ENCODE assay signal across 1 cellular context in the genomic region with DNA sequence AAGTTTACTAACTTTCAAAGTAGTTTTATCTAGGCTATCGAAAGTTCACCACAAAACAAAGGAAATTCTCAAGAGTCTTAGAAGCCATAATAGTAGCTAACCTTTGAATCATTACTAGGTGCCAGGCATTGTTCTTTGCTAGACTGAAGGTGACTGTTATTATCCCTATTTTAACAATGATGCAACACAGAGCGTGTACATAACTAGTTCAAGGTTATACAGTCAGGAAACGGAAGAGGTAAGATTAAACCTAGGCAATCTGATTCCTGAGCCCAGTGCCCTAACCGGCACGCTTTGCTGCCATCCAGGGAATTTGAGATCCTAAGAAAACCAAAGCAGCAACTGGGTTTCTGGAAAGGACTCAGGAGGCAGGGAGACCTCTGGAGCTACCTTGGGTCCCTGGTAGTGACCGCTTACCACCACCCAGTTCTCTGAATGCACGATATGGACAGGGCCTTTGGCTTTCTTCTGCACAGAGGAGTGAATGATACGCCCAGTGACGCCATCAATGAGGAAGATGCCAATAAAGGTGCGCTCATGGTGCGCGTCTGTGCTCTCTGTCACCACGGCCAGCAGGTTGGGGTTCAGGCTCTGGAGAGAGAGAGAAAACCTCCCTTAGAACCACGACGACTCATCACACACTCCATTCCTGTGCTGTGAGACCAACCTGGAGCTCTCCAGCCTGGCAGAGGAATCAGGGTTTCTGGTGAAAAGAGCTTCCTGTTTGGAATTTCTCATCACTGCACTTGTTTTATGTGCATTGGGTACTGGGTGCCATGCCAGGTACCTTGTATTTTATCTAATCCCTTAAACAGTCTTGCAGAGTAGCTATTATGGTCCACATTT.
A peak's percentile ranks its signal among the peaks of the same experiment; 100 is the strongest.
TF ChIP-seq lines count a peak whose summit lies in the region.

No MANE protein-coding gene starts in this region.

TF ChIP-seq in HepG2, 621 proteins besides CTCF, POLR2A, EP300 and RAD21 (continued from another document and continues in another):
- TF ChIP-seq, protein P1, sequence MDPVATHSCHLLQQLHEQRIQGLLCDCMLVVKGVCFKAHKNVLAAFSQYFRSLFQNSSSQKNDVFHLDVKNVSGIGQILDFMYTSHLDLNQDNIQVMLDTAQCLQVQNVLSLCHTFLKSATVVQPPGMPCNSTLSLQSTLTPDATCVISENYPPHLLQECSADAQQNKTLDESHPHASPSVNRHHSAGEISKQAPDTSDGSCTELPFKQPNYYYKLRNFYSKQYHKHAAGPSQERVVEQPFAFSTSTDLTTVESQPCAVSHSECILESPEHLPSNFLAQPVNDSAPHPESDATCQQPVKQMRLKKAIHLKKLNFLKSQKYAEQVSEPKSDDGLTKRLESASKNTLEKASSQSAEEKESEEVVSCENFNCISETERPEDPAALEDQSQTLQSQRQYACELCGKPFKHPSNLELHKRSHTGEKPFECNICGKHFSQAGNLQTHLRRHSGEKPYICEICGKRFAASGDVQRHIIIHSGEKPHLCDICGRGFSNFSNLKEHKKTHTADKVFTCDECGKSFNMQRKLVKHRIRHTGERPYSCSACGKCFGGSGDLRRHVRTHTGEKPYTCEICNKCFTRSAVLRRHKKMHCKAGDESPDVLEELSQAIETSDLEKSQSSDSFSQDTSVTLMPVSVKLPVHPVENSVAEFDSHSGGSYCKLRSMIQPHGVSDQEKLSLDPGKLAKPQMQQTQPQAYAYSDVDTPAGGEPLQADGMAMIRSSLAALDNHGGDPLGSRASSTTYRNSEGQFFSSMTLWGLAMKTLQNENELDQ (CRISPR knock-in tag; IDR thresholded peaks at IDR 0.05; ENCODE audit: borderline replicate concordance), result no peak
- TF ChIP-seq ZNF629 (CRISPR knock-in tag; conservative IDR thresholded peaks at IDR 0.05) (no peak), ELF3 (CRISPR knock-in tag; IDR thresholded peaks at IDR 0.05) (peak; percentile 71), ZKSCAN1 (IDR thresholded peaks at IDR 0.05; ENCODE audit: low read length) (no peak), YY1 (IDR thresholded peaks at IDR 0.05; ENCODE audit: insufficient read depth, insufficient replicate concordance, low read depth, low read length) (no peak), TSC22D2 (CRISPR knock-in tag; IDR thresholded peaks at IDR 0.05; ENCODE audit: borderline replicate concordance) (no peak), ERF (CRISPR knock-in tag; IDR thresholded peaks at IDR 0.05) (0 out of 2 replicates have a peak, but pooled peaks have one; percentile 39), ESRRA (CRISPR knock-in tag; IDR thresholded peaks at IDR 0.05; ENCODE audit: low read depth) (0 out of 2 replicates have a peak, but pooled peaks have one; percentile 38), ZMYM4 (CRISPR knock-in tag; IDR thresholded peaks at IDR 0.05) (no peak), ZNF557 (CRISPR knock-in tag; IDR thresholded peaks at IDR 0.05) (no peak), RNF2 (conservative IDR thresholded peaks at IDR 0.05; ENCODE audit: low read depth) (no peak), SMC3 (IDR thresholded peaks at IDR 0.05; ENCODE audit: low read length) (no peak), HNRNPL (IDR thresholded peaks at IDR 0.05; ENCODE audit: low read depth, low read length) (no peak), ZNF577 (CRISPR knock-in tag; IDR thresholded peaks at IDR 0.05; ENCODE audit: borderline replicate concordance, low read depth) (no peak), ZNF234 (CRISPR knock-in tag; conservative IDR thresholded peaks at IDR 0.05) (no peak), PHF5A (CRISPR knock-in tag; IDR thresholded peaks at IDR 0.05; ENCODE audit: low read depth, unreplicated experiment) (no peak), ZNF850 (CRISPR knock-in tag; conservative IDR thresholded peaks at IDR 0.05) (no peak), MEF2D (CRISPR knock-in tag; IDR thresholded peaks at IDR 0.05) (0 out of 2 replicates have a peak, but pooled peaks have one; percentile 22), ZNF3 (CRISPR knock-in tag; IDR thresholded peaks at IDR 0.05) (no peak), HOXA5 (CRISPR knock-in tag; IDR thresholded peaks at IDR 0.05) (no peak; the same call in 1 of the 2 replicates), CHD2 (IDR thresholded peaks at IDR 0.05; ENCODE audit: low read depth, low read length) (no peak), NAIF1 (CRISPR knock-in tag; IDR thresholded peaks at IDR 0.05; ENCODE audit: borderline replicate concordance) (no peak), ZNF572 (CRISPR knock-in tag; IDR thresholded peaks at IDR 0.05) (no peak), ZSCAN21 (CRISPR knock-in tag; IDR thresholded peaks at IDR 0.05; ENCODE audit: borderline replicate concordance) (no peak; the same call in 1 of the 2 replicates), SETDB1 (CRISPR knock-in tag; IDR thresholded peaks at IDR 0.05; ENCODE audit: borderline replicate concordance) (no peak), XBP1 (CRISPR knock-in tag; IDR thresholded peaks at IDR 0.05) (0 out of 2 replicates have a peak, but pooled peaks have one; percentile 38), BORCS8-MEF2B (CRISPR knock-in tag; IDR thresholded peaks at IDR 0.05) (no peak), ZNF550 (CRISPR knock-in tag; IDR thresholded peaks at IDR 0.05; ENCODE audit: borderline replicate concordance) (no peak), ZNF225 (CRISPR knock-in tag; IDR thresholded peaks at IDR 0.05) (no peak), ZNF839 (CRISPR knock-in tag; IDR thresholded peaks at IDR 0.05; ENCODE audit: borderline replicate concordance) (no peak), ELF1 (CRISPR knock-in tag; IDR thresholded peaks at IDR 0.05) (peak; percentile 48; the same call in 1 of the 2 replicates), SYNCRIP (IDR thresholded peaks at IDR 0.05; ENCODE audit: insufficient read depth, low read depth, low read length) (no peak), ZNF615 (CRISPR knock-in tag; IDR thresholded peaks at IDR 0.05; ENCODE audit: borderline replicate concordance) (no peak), ZNF567 (CRISPR knock-in tag; IDR thresholded peaks at IDR 0.05; ENCODE audit: borderline replicate concordance) (no peak), MBNL3 (CRISPR knock-in tag; conservative IDR thresholded peaks at IDR 0.05) (no peak), SP140L (CRISPR knock-in tag; IDR thresholded peaks at IDR 0.05; ENCODE audit: borderline replicate concordance) (no peak), MLLT10 (CRISPR knock-in tag; IDR thresholded peaks at IDR 0.05) (no peak), ZNF30 (CRISPR knock-in tag; IDR thresholded peaks at IDR 0.05) (no peak), ZNF224 (CRISPR knock-in tag; IDR thresholded peaks at IDR 0.05) (no peak)
- TF ChIP-seq, protein P2, sequence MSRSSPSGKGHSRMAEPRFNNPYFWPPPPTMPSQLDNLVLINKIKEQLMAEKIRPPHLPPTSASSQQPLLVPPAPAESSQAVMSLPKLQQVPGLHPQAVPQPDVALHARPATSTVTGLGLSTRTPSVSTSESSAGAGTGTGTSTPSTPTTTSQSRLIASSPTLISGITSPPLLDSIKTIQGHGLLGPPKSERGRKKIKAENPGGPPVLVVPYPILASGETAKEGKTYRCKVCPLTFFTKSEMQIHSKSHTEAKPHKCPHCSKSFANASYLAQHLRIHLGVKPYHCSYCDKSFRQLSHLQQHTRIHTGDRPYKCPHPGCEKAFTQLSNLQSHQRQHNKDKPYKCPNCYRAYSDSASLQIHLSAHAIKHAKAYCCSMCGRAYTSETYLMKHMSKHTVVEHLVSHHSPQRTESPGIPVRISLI (CRISPR knock-in tag; IDR thresholded peaks at IDR 0.05; ENCODE audit: borderline replicate concordance), result no peak
- TF ChIP-seq, protein P3, sequence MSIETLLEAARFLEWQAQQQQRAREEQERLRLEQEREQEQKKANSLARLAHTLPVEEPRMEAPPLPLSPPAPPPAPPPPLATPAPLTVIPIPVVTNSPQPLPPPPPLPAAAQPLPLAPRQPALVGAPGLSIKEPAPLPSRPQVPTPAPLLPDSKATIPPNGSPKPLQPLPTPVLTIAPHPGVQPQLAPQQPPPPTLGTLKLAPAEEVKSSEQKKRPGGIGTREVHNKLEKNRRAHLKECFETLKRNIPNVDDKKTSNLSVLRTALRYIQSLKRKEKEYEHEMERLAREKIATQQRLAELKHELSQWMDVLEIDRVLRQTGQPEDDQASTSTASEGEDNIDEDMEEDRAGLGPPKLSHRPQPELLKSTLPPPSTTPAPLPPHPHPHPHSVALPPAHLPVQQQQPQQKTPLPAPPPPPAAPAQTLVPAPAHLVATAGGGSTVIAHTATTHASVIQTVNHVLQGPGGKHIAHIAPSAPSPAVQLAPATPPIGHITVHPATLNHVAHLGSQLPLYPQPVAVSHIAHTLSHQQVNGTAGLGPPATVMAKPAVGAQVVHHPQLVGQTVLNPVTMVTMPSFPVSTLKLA (IDR thresholded peaks at IDR 0.05), result no peak
- TF ChIP-seq, protein P4, sequence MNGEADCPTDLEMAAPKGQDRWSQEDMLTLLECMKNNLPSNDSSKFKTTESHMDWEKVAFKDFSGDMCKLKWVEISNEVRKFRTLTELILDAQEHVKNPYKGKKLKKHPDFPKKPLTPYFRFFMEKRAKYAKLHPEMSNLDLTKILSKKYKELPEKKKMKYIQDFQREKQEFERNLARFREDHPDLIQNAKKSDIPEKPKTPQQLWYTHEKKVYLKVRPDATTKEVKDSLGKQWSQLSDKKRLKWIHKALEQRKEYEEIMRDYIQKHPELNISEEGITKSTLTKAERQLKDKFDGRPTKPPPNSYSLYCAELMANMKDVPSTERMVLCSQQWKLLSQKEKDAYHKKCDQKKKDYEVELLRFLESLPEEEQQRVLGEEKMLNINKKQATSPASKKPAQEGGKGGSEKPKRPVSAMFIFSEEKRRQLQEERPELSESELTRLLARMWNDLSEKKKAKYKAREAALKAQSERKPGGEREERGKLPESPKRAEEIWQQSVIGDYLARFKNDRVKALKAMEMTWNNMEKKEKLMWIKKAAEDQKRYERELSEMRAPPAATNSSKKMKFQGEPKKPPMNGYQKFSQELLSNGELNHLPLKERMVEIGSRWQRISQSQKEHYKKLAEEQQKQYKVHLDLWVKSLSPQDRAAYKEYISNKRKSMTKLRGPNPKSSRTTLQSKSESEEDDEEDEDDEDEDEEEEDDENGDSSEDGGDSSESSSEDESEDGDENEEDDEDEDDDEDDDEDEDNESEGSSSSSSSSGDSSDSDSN (CRISPR knock-in tag; IDR thresholded peaks at IDR 0.05), result no peak
- TF ChIP-seq, protein P5, sequence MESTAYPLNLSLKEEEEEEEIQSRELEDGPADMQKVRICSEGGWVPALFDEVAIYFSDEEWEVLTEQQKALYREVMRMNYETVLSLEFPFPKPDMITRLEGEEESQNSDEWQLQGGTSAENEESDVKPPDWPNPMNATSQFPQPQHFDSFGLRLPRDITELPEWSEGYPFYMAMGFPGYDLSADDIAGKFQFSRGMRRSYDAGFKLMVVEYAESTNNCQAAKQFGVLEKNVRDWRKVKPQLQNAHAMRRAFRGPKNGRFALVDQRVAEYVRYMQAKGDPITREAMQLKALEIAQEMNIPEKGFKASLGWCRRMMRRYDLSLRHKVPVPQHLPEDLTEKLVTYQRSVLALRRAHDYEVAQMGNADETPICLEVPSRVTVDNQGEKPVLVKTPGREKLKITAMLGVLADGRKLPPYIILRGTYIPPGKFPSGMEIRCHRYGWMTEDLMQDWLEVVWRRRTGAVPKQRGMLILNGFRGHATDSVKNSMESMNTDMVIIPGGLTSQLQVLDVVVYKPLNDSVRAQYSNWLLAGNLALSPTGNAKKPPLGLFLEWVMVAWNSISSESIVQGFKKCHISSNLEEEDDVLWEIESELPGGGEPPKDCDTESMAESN (CRISPR knock-in tag; conservative IDR thresholded peaks at IDR 0.05), result no peak
- TF ChIP-seq, protein P6, sequence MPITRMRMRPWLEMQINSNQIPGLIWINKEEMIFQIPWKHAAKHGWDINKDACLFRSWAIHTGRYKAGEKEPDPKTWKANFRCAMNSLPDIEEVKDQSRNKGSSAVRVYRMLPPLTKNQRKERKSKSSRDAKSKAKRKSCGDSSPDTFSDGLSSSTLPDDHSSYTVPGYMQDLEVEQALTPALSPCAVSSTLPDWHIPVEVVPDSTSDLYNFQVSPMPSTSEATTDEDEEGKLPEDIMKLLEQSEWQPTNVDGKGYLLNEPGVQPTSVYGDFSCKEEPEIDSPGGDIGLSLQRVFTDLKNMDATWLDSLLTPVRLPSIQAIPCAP (CRISPR knock-in tag; IDR thresholded peaks at IDR 0.05; ENCODE audit: low read depth), result no peak
- TF ChIP-seq, protein P7, sequence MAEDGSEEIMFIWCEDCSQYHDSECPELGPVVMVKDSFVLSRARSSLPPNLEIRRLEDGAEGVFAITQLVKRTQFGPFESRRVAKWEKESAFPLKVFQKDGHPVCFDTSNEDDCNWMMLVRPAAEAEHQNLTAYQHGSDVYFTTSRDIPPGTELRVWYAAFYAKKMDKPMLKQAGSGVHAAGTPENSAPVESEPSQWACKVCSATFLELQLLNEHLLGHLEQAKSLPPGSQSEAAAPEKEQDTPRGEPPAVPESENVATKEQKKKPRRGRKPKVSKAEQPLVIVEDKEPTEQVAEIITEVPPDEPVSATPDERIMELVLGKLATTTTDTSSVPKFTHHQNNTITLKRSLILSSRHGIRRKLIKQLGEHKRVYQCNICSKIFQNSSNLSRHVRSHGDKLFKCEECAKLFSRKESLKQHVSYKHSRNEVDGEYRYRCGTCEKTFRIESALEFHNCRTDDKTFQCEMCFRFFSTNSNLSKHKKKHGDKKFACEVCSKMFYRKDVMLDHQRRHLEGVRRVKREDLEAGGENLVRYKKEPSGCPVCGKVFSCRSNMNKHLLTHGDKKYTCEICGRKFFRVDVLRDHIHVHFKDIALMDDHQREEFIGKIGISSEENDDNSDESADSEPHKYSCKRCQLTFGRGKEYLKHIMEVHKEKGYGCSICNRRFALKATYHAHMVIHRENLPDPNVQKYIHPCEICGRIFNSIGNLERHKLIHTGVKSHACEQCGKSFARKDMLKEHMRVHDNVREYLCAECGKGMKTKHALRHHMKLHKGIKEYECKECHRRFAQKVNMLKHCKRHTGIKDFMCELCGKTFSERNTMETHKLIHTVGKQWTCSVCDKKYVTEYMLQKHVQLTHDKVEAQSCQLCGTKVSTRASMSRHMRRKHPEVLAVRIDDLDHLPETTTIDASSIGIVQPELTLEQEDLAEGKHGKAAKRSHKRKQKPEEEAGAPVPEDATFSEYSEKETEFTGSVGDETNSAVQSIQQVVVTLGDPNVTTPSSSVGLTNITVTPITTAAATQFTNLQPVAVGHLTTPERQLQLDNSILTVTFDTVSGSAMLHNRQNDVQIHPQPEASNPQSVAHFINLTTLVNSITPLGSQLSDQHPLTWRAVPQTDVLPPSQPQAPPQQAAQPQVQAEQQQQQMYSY (CRISPR knock-in tag; IDR thresholded peaks at IDR 0.05), result no peak
